Comparison of ENCODE assay signal across 28 cellular contexts in the genomic region with DNA sequence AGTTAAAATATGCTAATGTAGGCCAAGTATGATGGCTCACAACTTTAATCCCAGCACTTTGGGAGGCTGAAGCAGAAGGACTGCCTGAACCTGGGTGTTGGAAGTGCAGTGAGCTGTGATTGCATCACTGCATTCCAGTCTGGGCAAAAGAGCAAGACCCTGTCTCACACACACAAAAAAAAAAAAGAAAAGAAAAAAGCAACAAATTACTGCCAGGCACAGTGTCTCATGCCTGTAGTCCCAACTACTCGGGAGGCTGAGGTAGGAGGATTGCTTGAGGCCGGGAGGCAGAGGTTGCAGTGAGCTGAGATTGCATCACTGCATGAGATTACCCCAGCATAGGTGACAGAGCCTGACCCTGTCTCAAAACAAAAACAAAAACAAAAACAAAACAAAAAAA.
DNase-seq lines count a peak whose midpoint lies in the region; ATAC-seq, FAIRE-seq and TF ChIP-seq lines count a peak whose summit lies in the region.
"Had no signal": no experiment of that assay in that cellular context is flagged by ENCODE, and none has a peak within 500 bp of the region (broad histone marks: within the 10 kb centered on the region; RNA-seq: fewer than 3 reads in every experiment).

No MANE protein-coding gene starts in this region.

- intact Hi-C loops in HepG2 (cut with micrococcal nuclease; ENCODE audit: unreplicated experiment) = no loop called here

- H3K27me3 ChIP-seq in HepG2 (ENCODE audit: control insufficient read depth in 1 of 2, insufficient read depth in 2 of 2, low read length in 2 of 2) = no peaks in the 10 kb centered on the region
- H3K27me3 ChIP-seq in MM.1S (replicated peaks; ENCODE audit: insufficient read depth, low read length) = no peaks in the 10 kb centered on the region
- H3K27me3 ChIP-seq: right lobe of liver, upper lobe of left lung had no signal

- H3K27ac ChIP-seq in HepG2 (ENCODE audit: extremely low read length, insufficient read depth, low read length) = no peak overlapping the region
- H3K27ac ChIP-seq in MM.1S (ENCODE audit: low read length) = no peak overlapping the region
- H3K27ac ChIP-seq: C4-2B, parathyroid adenoma, right lobe of liver, upper lobe of left lung had no signal

- CTCF ChIA-PET in HepG2 (lab: Yijun Ruan, JAX; ENCODE audit: low intra/inter-chr PET ratio, low total read pairs) = no interaction called here

- no TSS peak for BruUV-seq in HepG2 (replicated peaks; lab: Mats Ljungman, UMichigan)

- no peaks in the 10 kb centered on the region for H4K20me1 ChIP-seq in HepG2 (ENCODE audit: insufficient read depth, low read length)
- no peaks in the 10 kb centered on the region for H4K20me1 ChIP-seq in MM.1S (ENCODE audit: insufficient read depth, low read length)

- H3K4me2 ChIP-seq in HepG2 (ENCODE audit: low read depth, low read length) (no peak overlapping the region), MM.1S (ENCODE audit: low read depth, low read length) (no peak overlapping the region)

- H3F3A ChIP-seq in MM.1S (ENCODE audit: insufficient read depth, low read length) = no peaks in the 10 kb centered on the region

- ATAC-seq in HepG2 (peak; percentile 55), GM19351 (IDR thresholded peaks at IDR 0.05; ENCODE audit: unreplicated experiment) (no peak), GM19463 (IDR thresholded peaks at IDR 0.05; ENCODE audit: unreplicated experiment) (no peak)
- ATAC-seq: activated CD8-positive, alpha-beta memory T cell treated with anti-CD3 and anti-CD28 coated beads, Interleukin-2, amount 10 ng/mL, durations not matched to agents 7 days and 5 days; activated T-helper 17 cell treated with anti-CD3 and anti-CD28 coated beads, Interleukin-2, amount 50 U/mL, for 72 hours; esophagus mucosa; left ventricle myocardium superior had no signal

- no peaks in the 10 kb centered on the region for H3K79me2 ChIP-seq in HepG2 (ENCODE audit: insufficient read depth, low read length)
- no peaks in the 10 kb centered on the region for H3K79me2 ChIP-seq in MM.1S (ENCODE audit: low read length)
- H3K79me2 ChIP-seq: parathyroid adenoma had no signal

- TF ChIP-seq RAD21 in HepG2 (CRISPR knock-in tag; IDR thresholded peaks at IDR 0.05) = no peak

- no peaks in the 10 kb centered on the region for H3K36me3 ChIP-seq in HepG2 (replicated peaks in 1 of 2; ENCODE audit: control insufficient read depth in 1 of 2, insufficient read depth in 2 of 2, low read length in 2 of 2)
- no peaks in the 10 kb centered on the region for H3K36me3 ChIP-seq in MM.1S (replicated peaks; ENCODE audit: insufficient read depth, low read length)
- H3K36me3 ChIP-seq: right lobe of liver, upper lobe of left lung had no signal

- H2AFZ ChIP-seq in HepG2 (ENCODE audit: low read length) (no peak overlapping the region), MM.1S (ENCODE audit: low read length) (no peak overlapping the region)
- H2AFZ ChIP-seq: parathyroid adenoma had no signal

- peaks cover 7% of the 10 kb centered on the region; the same call in 1 of the 2 replicates for H3K4me1 ChIP-seq in HepG2 (ENCODE audit: insufficient read depth, low read length)
- H3K4me1 ChIP-seq in MM.1S (ENCODE audit: low read length) = no peaks in the 10 kb centered on the region
- H3K4me1 ChIP-seq: parathyroid adenoma, right lobe of liver had no signal

- in situ Hi-C loops in HepG2 (cut with HindIII; ENCODE audit: extremely low pct_ligation_motif_present, low pct_unique_long_range_greater_than_20kb) = no loop called here

- DNase-seq in EH (ENCODE audit: low read depth) (peak; percentile 56), M059J (ENCODE audit: low read depth) (peak; percentile 24), epithelial cell of esophagus (ENCODE audit: low read depth) (peak; percentile 44), HepG2 (ENCODE audit: low spot score) (peak; percentile 23), MM.1S (no peak), NCI-H146 (lab: John Stamatoyannopoulos, UW) (no peak)
- DNase-seq: ACHN; activated CD4-positive, alpha-beta T cell treated with anti-CD3 and anti-CD28 coated beads, Interleukin-2, amount 10 ng/mL, durations not matched to agents 24 days and 14 days; activated CD8-positive, alpha-beta memory T cell treated with anti-CD3 and anti-CD28 coated beads, Interleukin-2, amount 10 ng/mL, durations not matched to agents 7 days and 5 days; activated naive CD8-positive, alpha-beta T cell treated with anti-CD3 and anti-CD28 coated beads, Interleukin-2, amount 10 ng/mL, durations not matched to agents 7 days and 5 days; effector memory CD4-positive, alpha-beta T cell; glutamatergic neuron; KG1; left ventricle myocardium superior; NCI-H1092 treated with DMSO at 0.1 percent for 48 hours; NCI-H510A treated with DMSO at 0.1 percent for 48 hours; nephron progenitor cell; right lobe of liver; stimulated activated CD4-positive, alpha-beta T cell treated with anti-CD3 and anti-CD28 coated beads, Interleukin-15, amount 100 ng/mL, for 24 hours; upper lobe of left lung had no signal

- peak; percentile 50 for FAIRE-seq in HepG2 (lab: Jason Lieb, UNC)
- FAIRE-seq: colon, H54 had no signal

- POLR2A ChIA-PET in HepG2 (lab: Yijun Ruan, JAX) = no interaction called here

- TF ChIP-seq CTCF in epithelial cell of esophagus (IDR thresholded peaks at IDR 0.05; ENCODE audit: insufficient read depth, low read depth, low read length, missing control alignments) = no peak
- no peak for TF ChIP-seq CTCF in HepG2 (CRISPR knock-in tag; IDR thresholded peaks at IDR 0.05)
- no peak for TF ChIP-seq CTCF in MM.1S (IDR thresholded peaks at IDR 0.05; ENCODE audit: low read length)

- H3K4me3 ChIP-seq in epithelial cell of esophagus (ENCODE audit: low read length) (no peak overlapping the region), HepG2 (replicated peaks in 1 of 3; ENCODE audit: insufficient read depth in 1 of 3, low read depth in 2 of 3, low read length in 3 of 3) (no peak overlapping the region), MM.1S (ENCODE audit: low read length) (no peak overlapping the region)
- H3K4me3 ChIP-seq: right lobe of liver, upper lobe of left lung had no signal

- TF ChIP-seq EP300 in HepG2 (IDR thresholded peaks at IDR 0.05; ENCODE audit: low read depth in 2 of 2, low read length in 2 of 2) (no peak), HepG2 (CRISPR knock-in tag; IDR thresholded peaks at IDR 0.05; ENCODE audit: borderline replicate concordance) (no peak)

- 84% methylated on average over 2 of the region's 2 CpGs for WGBS in HepG2 (ENCODE audit: low lambda C conversion rate)

- H3K9ac ChIP-seq in HepG2 (ENCODE audit: insufficient read depth, low read depth, low read length) = no peak overlapping the region
- no peak overlapping the region for H3K9ac ChIP-seq in MM.1S (ENCODE audit: low read length)
- H3K9ac ChIP-seq: parathyroid adenoma had no signal

- H3K9me2 ChIP-seq in MM.1S (replicated peaks; ENCODE audit: insufficient read depth, low read length) = no peaks in the 10 kb centered on the region

- H3K9me3 ChIP-seq in HepG2 (ENCODE audit: low read length) (no peaks in the 10 kb centered on the region), MM.1S (replicated peaks; ENCODE audit: insufficient read depth, low read length) (no peaks in the 10 kb centered on the region)
- H3K9me3 ChIP-seq: right lobe of liver, upper lobe of left lung had no signal

- TF ChIP-seq POLR2A in HepG2 (IDR thresholded peaks at IDR 0.05; ENCODE audit: insufficient read depth in 1 of 2, low read depth in 2 of 2, low read length in 2 of 2) = no peak

TF ChIP-seq in HepG2, 621 proteins besides CTCF, POLR2A, EP300 and RAD21 (continues in another document):
- TF ChIP-seq CEBPG (CRISPR knock-in tag; IDR thresholded peaks at IDR 0.05) (peak; percentile 91), ZBTB3 (CRISPR knock-in tag; IDR thresholded peaks at IDR 0.05; ENCODE audit: borderline replicate concordance, low read depth) (no peak), HOXA9 (CRISPR knock-in tag; IDR thresholded peaks at IDR 0.05; ENCODE audit: borderline replicate concordance) (no peak), HNF4A (CRISPR knock-in tag; IDR thresholded peaks at IDR 0.05) (peak; percentile 15; the same call in 1 of the 2 replicates), FIP1L1 (IDR thresholded peaks at IDR 0.05; ENCODE audit: borderline replicate concordance, insufficient read depth, low read depth, low read length) (no peak), ZNF496 (CRISPR knock-in tag; IDR thresholded peaks at IDR 0.05; ENCODE audit: insufficient replicate concordance) (no peak), RXRA (CRISPR knock-in tag; IDR thresholded peaks at IDR 0.05) (no peak), SRSF9 (IDR thresholded peaks at IDR 0.05; ENCODE audit: borderline replicate concordance, insufficient read depth, low read depth, low read length, poor library complexity, severe bottlenecking) (no peak), HMGA1 (CRISPR knock-in tag; conservative IDR thresholded peaks at IDR 0.05) (no peak)
- TF ChIP-seq, protein P1, sequence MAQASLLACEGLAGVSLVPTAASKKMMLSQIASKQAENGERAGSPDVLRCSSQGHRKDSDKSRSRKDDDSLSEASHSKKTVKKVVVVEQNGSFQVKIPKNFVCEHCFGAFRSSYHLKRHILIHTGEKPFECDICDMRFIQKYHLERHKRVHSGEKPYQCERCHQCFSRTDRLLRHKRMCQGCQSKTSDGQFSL (CRISPR knock-in tag; IDR thresholded peaks at IDR 0.05) = no peak

Comparison
In these comparisons a context has a peak if more than half of its experiments do, and no peak if none do; other contexts are left out.
1. DNase-seq: peak in EH (single experiment), M059J (single experiment), epithelial cell of esophagus (single experiment) and HepG2 (single experiment); none in MM.1S (single experiment) and NCI-H146 (single experiment).